ENCODE assay signal across 12 cellular contexts in genomic region chr4:185263419-185263818, GRCh38. TPM values are rescaled to one million over a fixed set of nuclear protein-coding genes. Genes with fewer than 3 reads are reported as not detected.
A peak's percentile ranks its signal among the peaks of the same experiment; 100 is the strongest.
DNase-seq lines count a peak whose midpoint lies in the region; ATAC-seq lines count a peak whose summit lies in the region.
"Had no signal": no experiment of that assay in that cellular context is flagged by ENCODE, and none has a peak within 500 bp of the region (broad histone marks: within the 10 kb centered on the region; RNA-seq: fewer than 3 reads in every experiment).

No MANE protein-coding gene starts in this region.

- peaks cover 16% of the 10 kb centered on the region for H3K4me1 Mint-ChIP-seq in memory B cell
- H3K4me1 Mint-ChIP-seq in activated T-cell treated with anti-CD3 and anti-CD28 coated beads, Interleukin-2, amount 50 U/mL, for 72 hours (ENCODE audit: low read depth) = peaks cover 22% of the 10 kb centered on the region

- ATAC-seq in GM18907 (IDR thresholded peaks at IDR 0.05; ENCODE audit: unreplicated experiment) (peak; percentile 55), GM21786 (IDR thresholded peaks at IDR 0.05; ENCODE audit: unreplicated experiment) (peak; percentile 68), HG03175 (IDR thresholded peaks at IDR 0.05; ENCODE audit: unreplicated experiment) (peak; percentile 73), memory B cell (ENCODE audit: low read depth) (peak; percentile 42), HG03039 (IDR thresholded peaks at IDR 0.05; ENCODE audit: unreplicated experiment) (no peak)
- no peak for ATAC-seq in activated T-cell treated with anti-CD3 and anti-CD28 coated beads, Interleukin-2, amount 50 U/mL, for 72 hours (replicated peaks in 1 of 2)
- ATAC-seq: stimulated activated naive CD8-positive, alpha-beta T cell treated with anti-CD3 and anti-CD28 coated beads, Interleukin-15, amount 100 ng/mL, for 72 hours had no signal

- no peak overlapping the region for H3K27ac Mint-ChIP-seq in memory B cell
- H3K27ac Mint-ChIP-seq in activated T-cell treated with anti-CD3 and anti-CD28 coated beads, Interleukin-2, amount 50 U/mL, for 72 hours = no peak overlapping the region
- H3K27ac Mint-ChIP-seq: HFFc6; stimulated activated naive CD8-positive, alpha-beta T cell treated with anti-CD3 and anti-CD28 coated beads, Interleukin-15, amount 100 ng/mL, for 72 hours had no signal

- H3K4me3 ChIP-seq in MG63 = no peak overlapping the region

- DNase-seq in memory B cell (ENCODE audit: low spot score in 2 of 2) = no peak
- DNase-seq in activated T-cell treated with anti-CD3 and anti-CD28 coated beads, Interleukin-2, amount 50 U/mL, for 72 hours = no peak
- no peak for DNase-seq in MG63
- DNase-seq: cortex of kidney; HFFc6; NCI-H2107; stimulated activated CD4-positive, alpha-beta T cell treated with anti-CD3 and anti-CD28 coated beads, Interleukin-4, amount 100 ng/mL, for 4 hours; stimulated activated naive CD8-positive, alpha-beta T cell treated with anti-CD3 and anti-CD28 coated beads, Interleukin-15, amount 100 ng/mL, for 72 hours had no signal

- no peaks in the 10 kb centered on the region for H3K27me3 ChIP-seq in MG63

- H3K27me3 Mint-ChIP-seq in memory B cell = no peaks in the 10 kb centered on the region
- H3K27me3 Mint-ChIP-seq in activated T-cell treated with anti-CD3 and anti-CD28 coated beads, Interleukin-2, amount 50 U/mL, for 72 hours (ENCODE audit: low read depth) = no peaks in the 10 kb centered on the region
- H3K27me3 Mint-ChIP-seq: stimulated activated naive CD8-positive, alpha-beta T cell treated with anti-CD3 and anti-CD28 coated beads, Interleukin-15, amount 100 ng/mL, for 72 hours had no signal

- H3K36me3 Mint-ChIP-seq in memory B cell = peaks cover 13% of the 10 kb centered on the region
- H3K36me3 Mint-ChIP-seq in activated T-cell treated with anti-CD3 and anti-CD28 coated beads, Interleukin-2, amount 50 U/mL, for 72 hours (ENCODE audit: insufficient read depth in 2 of 2) = peaks cover 0 to 6% of the 10 kb centered on the region in 2 donors

- H3K9me3 ChIP-seq in MG63 = no peaks in the 10 kb centered on the region

- H3K9me3 Mint-ChIP-seq in memory B cell = no peaks in the 10 kb centered on the region
- H3K9me3 Mint-ChIP-seq in activated T-cell treated with anti-CD3 and anti-CD28 coated beads, Interleukin-2, amount 50 U/mL, for 72 hours = no peaks in the 10 kb centered on the region
- H3K9me3 Mint-ChIP-seq: HFFc6; stimulated activated naive CD8-positive, alpha-beta T cell treated with anti-CD3 and anti-CD28 coated beads, Interleukin-15, amount 100 ng/mL, for 72 hours had no signal

- H3K36me3 ChIP-seq in MG63 = no peaks in the 10 kb centered on the region; the same call in 1 of the 2 replicates

- H3K4me3 Mint-ChIP-seq in memory B cell = no peak overlapping the region
- H3K4me3 Mint-ChIP-seq in activated T-cell treated with anti-CD3 and anti-CD28 coated beads, Interleukin-2, amount 50 U/mL, for 72 hours = no peak overlapping the region
- H3K4me3 Mint-ChIP-seq: HFFc6; stimulated activated naive CD8-positive, alpha-beta T cell treated with anti-CD3 and anti-CD28 coated beads, Interleukin-15, amount 100 ng/mL, for 72 hours had no signal

RNA-seq across cellular contexts. Expression of gene SNX25, which starts 54.0 kb away (rescaled TPM):
- 10 to 100 TPM; 15.8 to 17.9 TPM for total RNA-seq in activated T-cell treated with anti-CD3 and anti-CD28 coated beads, Interleukin-2, amount 50 U/mL, for 72 hours
- total RNA-seq in MG63 (2014; rRNA removed; shearing (Covaris generic); ENCODE audit: low replicate concordance) = 8.2 and 9.0 TPM in 2 replicates

RNA-seq across cellular contexts. Expression of gene CFAP97, which starts 59.6 kb away (rescaled TPM):
- total RNA-seq in activated T-cell treated with anti-CD3 and anti-CD28 coated beads, Interleukin-2, amount 50 U/mL, for 72 hours = 10 to 100 TPM; 47.3 to 51.8 TPM
- 15.0 and 24.3 TPM in 2 replicates for total RNA-seq in MG63 (2014; rRNA removed; shearing (Covaris generic); ENCODE audit: low replicate concordance)

Comparison
In these comparisons a context has a peak if more than half of its experiments do, and no peak if none do; other contexts are left out.
1. ATAC-seq: peak in GM18907 (single experiment), GM21786 (single experiment), HG03175 (single experiment) and memory B cell (single experiment); none in HG03039 (single experiment) and activated T-cell treated with anti-CD3 and anti-CD28 coated beads, Interleukin-2, amount 50 U/mL, for 72 hours (0 of 2).